ENCODE assay signal across 8 cellular contexts in genomic region chr4:140851032-140851636, GRCh38.
DNase-seq lines count a peak whose midpoint lies in the region; ATAC-seq and TF ChIP-seq lines count a peak whose summit lies in the region.

No MANE protein-coding gene starts in this region.

- H3K4me3 Mint-ChIP-seq in stimulated activated effector memory CD8-positive, alpha-beta T cell treated with anti-CD3 and anti-CD28 coated beads, Interleukin-12 subunit alpha, Interleukin-12 subunit beta, amount 100 ng/mL, for 72 hours: no peak overlapping the region

- H3K9me2 ChIP-seq in hepatocyte (replicated peaks; ENCODE audit: insufficient read depth): no peaks in the 10 kb centered on the region

- no peaks in the 10 kb centered on the region for H3K36me3 ChIP-seq in hepatocyte (replicated peaks; ENCODE audit: insufficient read depth, low read depth)

- H4K20me1 ChIP-seq in hepatocyte (ENCODE audit: insufficient read depth, poor library complexity, severe bottlenecking): no peaks in the 10 kb centered on the region

- H3K4me1 ChIP-seq in hepatocyte (ENCODE audit: insufficient read depth): no peaks in the 10 kb centered on the region

- no peak overlapping the region for H2AFZ ChIP-seq in hepatocyte

- no peaks in the 10 kb centered on the region for H3K4me1 Mint-ChIP-seq in stimulated activated effector memory CD8-positive, alpha-beta T cell treated with anti-CD3 and anti-CD28 coated beads, Interleukin-12 subunit alpha, Interleukin-12 subunit beta, amount 100 ng/mL, for 72 hours

- H3K27ac Mint-ChIP-seq in stimulated activated effector memory CD8-positive, alpha-beta T cell treated with anti-CD3 and anti-CD28 coated beads, Interleukin-12 subunit alpha, Interleukin-12 subunit beta, amount 100 ng/mL, for 72 hours: no peak overlapping the region

- no peaks in the 10 kb centered on the region for H3K79me2 ChIP-seq in hepatocyte

- H3K27me3 ChIP-seq in hepatocyte: no peaks in the 10 kb centered on the region

- peak; percentile 92 for TF ChIP-seq CTCF in hepatocyte (IDR thresholded peaks at IDR 0.05; ENCODE audit: poor library complexity)

- DNase-seq in CMK (ENCODE audit: low read depth) (peak; percentile 30), NCI-H345 (lab: John Stamatoyannopoulos, UW) (peak; percentile 52), amniotic stem cell (lab: John Stamatoyannopoulos, UW) (peak; percentile 38), hepatocyte (ENCODE audit: low spot score) (peak; percentile 80), smooth muscle cell of the brain vasculature (ENCODE audit: low read depth, low spot score) (peak; percentile 44)
- DNase-seq in stimulated activated effector memory CD8-positive, alpha-beta T cell treated with anti-CD3 and anti-CD28 coated beads, Interleukin-12 subunit alpha, Interleukin-12 subunit beta, amount 100 ng/mL, for 72 hours (ENCODE audit: low spot score in 2 of 2): no peak

- H3K9me3 ChIP-seq in hepatocyte (ENCODE audit: low read depth): no peaks in the 10 kb centered on the region

- no peaks in the 10 kb centered on the region for H3K9me3 Mint-ChIP-seq in stimulated activated effector memory CD8-positive, alpha-beta T cell treated with anti-CD3 and anti-CD28 coated beads, Interleukin-12 subunit alpha, Interleukin-12 subunit beta, amount 100 ng/mL, for 72 hours

- H3K4me2 ChIP-seq in hepatocyte: no peak overlapping the region

- no peaks in the 10 kb centered on the region for H3K36me3 Mint-ChIP-seq in stimulated activated effector memory CD8-positive, alpha-beta T cell treated with anti-CD3 and anti-CD28 coated beads, Interleukin-12 subunit alpha, Interleukin-12 subunit beta, amount 100 ng/mL, for 72 hours

- no peak overlapping the region for H3K4me3 ChIP-seq in hepatocyte

- no peak overlapping the region for H3K27ac ChIP-seq in hepatocyte

- ATAC-seq in GM18861 (IDR thresholded peaks at IDR 0.05; ENCODE audit: unreplicated experiment) (peak; percentile 88), HG03175 (IDR thresholded peaks at IDR 0.05; ENCODE audit: unreplicated experiment) (peak; percentile 77)
- no peak for ATAC-seq in stimulated activated effector memory CD8-positive, alpha-beta T cell treated with anti-CD3 and anti-CD28 coated beads, Interleukin-12 subunit alpha, Interleukin-12 subunit beta, amount 100 ng/mL, for 72 hours

- WGBS in hepatocyte (ENCODE audit: low lambda C conversion rate, missing lambda C conversion rate): 2% methylated on average over 6 of the region's 6 CpGs

Comparison
In these comparisons a context has a peak if more than half of its experiments do, and no peak if none do; other contexts are left out.
1. DNase-seq: peak in CMK (single experiment), NCI-H345 (single experiment), amniotic stem cell (single experiment), hepatocyte (single experiment) and smooth muscle cell of the brain vasculature (single experiment); none in stimulated activated effector memory CD8-positive, alpha-beta T cell treated with anti-CD3 and anti-CD28 coated beads, Interleukin-12 subunit alpha, Interleukin-12 subunit beta, amount 100 ng/mL, for 72 hours (0 of 2).